ENCODE assay signal across 1 cellular context in genomic region chr18:26549103-26549485, GRCh38.
TF ChIP-seq lines count a peak whose summit lies in the region.

No MANE protein-coding gene starts in this region.

TF ChIP-seq in HCT116, 20 proteins besides CTCF, POLR2A, EP300 and RAD21:
- TF ChIP-seq, protein P1, sequence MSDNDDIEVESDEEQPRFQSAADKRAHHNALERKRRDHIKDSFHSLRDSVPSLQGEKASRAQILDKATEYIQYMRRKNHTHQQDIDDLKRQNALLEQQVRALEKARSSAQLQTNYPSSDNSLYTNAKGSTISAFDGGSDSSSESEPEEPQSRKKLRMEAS (IDR thresholded peaks at IDR 0.05) = peak; percentile 14; the same call in 1 of the 2 replicates
- no peak; the same call in none of the 2 replicates for TF ChIP-seq ZFX (IDR thresholded peaks at IDR 0.05)
